In genomic region chr1:43936470-43937151, GRCh38 we compare ENCODE assay signal across 2 cellular contexts.
TF ChIP-seq lines count a peak whose summit lies in the region.

No MANE protein-coding gene starts in this region.

TF ChIP-seq in GM23338, 12 proteins besides CTCF, POLR2A, EP300 and RAD21:
- TF ChIP-seq JUNB (IDR thresholded peaks at IDR 0.05; ENCODE audit: unreplicated experiment) (no peak), NANOG (IDR thresholded peaks at IDR 0.05; ENCODE audit: borderline replicate concordance) (no peak), REST (IDR thresholded peaks at IDR 0.05; ENCODE audit: unreplicated experiment) (no peak), EZH2phosphoT487 (IDR thresholded peaks at IDR 0.05; ENCODE audit: unreplicated experiment) (no peak), POLR2AphosphoS5 (IDR thresholded peaks at IDR 0.05; ENCODE audit: low read depth) (no peak), STAT1 (IDR thresholded peaks at IDR 0.05; ENCODE audit: unreplicated experiment) (no peak), ZNF331 (CRISPR knock-in tag; IDR thresholded peaks at IDR 0.05; ENCODE audit: low read depth) (no peak), ZNF462 (CRISPR knock-in tag; IDR thresholded peaks at IDR 0.05) (no peak), CREB1 (CRISPR knock-in tag; IDR thresholded peaks at IDR 0.05; ENCODE audit: low read depth) (no peak), ZNF114 (CRISPR knock-in tag; IDR thresholded peaks at IDR 0.05) (no peak), EZH2 (IDR thresholded peaks at IDR 0.05; ENCODE audit: low read depth, unreplicated experiment) (no peak), ETS1 (IDR thresholded peaks at IDR 0.05) (no peak)

TF ChIP-seq in HepG2, 621 proteins besides CTCF, POLR2A, EP300 and RAD21 (continues in another document):
- TF ChIP-seq ISL2 (CRISPR knock-in tag; IDR thresholded peaks at IDR 0.05) (no peak), ZNF143 (CRISPR knock-in tag; IDR thresholded peaks at IDR 0.05) (0 out of 2 replicates have a peak, but pooled peaks have one; percentile 16), ZNF563 (CRISPR knock-in tag; IDR thresholded peaks at IDR 0.05) (peak; percentile 55; the same call in 1 of the 2 replicates), ZNF619 (CRISPR knock-in tag; IDR thresholded peaks at IDR 0.05) (0 out of 2 replicates have a peak, but pooled peaks have one; percentile 41), ZNF567 (CRISPR knock-in tag; IDR thresholded peaks at IDR 0.05; ENCODE audit: borderline replicate concordance) (0 out of 2 replicates have a peak, but pooled peaks have one; percentile 52), HNF1B (CRISPR knock-in tag; IDR thresholded peaks at IDR 0.05) (0 out of 2 replicates have a peak, but pooled peaks have one; percentile 45), ZNF501 (CRISPR knock-in tag; IDR thresholded peaks at IDR 0.05) (0 out of 2 replicates have a peak, but pooled peaks have one; percentile 27), E2F1 (CRISPR knock-in tag; IDR thresholded peaks at IDR 0.05) (peak; percentile 50; the same call in 1 of the 2 replicates), HOXA5 (CRISPR knock-in tag; IDR thresholded peaks at IDR 0.05) (0 out of 2 replicates have a peak, but pooled peaks have one; percentile 19), ZNF816 (CRISPR knock-in tag; IDR thresholded peaks at IDR 0.05; ENCODE audit: borderline replicate concordance) (no peak), ELF4 (CRISPR knock-in tag; IDR thresholded peaks at IDR 0.05; ENCODE audit: borderline replicate concordance) (no peak), PHF8 (CRISPR knock-in tag; IDR thresholded peaks at IDR 0.05) (peak; percentile 60; the same call in 1 of the 2 replicates), RFXAP (CRISPR knock-in tag; IDR thresholded peaks at IDR 0.05; ENCODE audit: borderline replicate concordance) (0 out of 2 replicates have a peak, but pooled peaks have one; percentile 36), ZNF446 (CRISPR knock-in tag; IDR thresholded peaks at IDR 0.05) (0 out of 2 replicates have a peak, but pooled peaks have one; percentile 42), ZNF891 (CRISPR knock-in tag; IDR thresholded peaks at IDR 0.05) (peak; percentile 85), CC2D1A (CRISPR knock-in tag; IDR thresholded peaks at IDR 0.05) (no peak), ZNF768 (CRISPR knock-in tag; IDR thresholded peaks at IDR 0.05) (peak; percentile 42; the same call in 1 of the 2 replicates), ZNF878 (CRISPR knock-in tag; IDR thresholded peaks at IDR 0.05) (no peak), SRSF1 (optimal IDR thresholded peaks at IDR 0.05; ENCODE audit: low read depth, low read length) (no peak), KDM1A (CRISPR knock-in tag; IDR thresholded peaks at IDR 0.05) (0 out of 2 replicates have a peak, but pooled peaks have one; percentile 14), ZBTB25 (CRISPR knock-in tag; IDR thresholded peaks at IDR 0.05) (no peak), YY1 (IDR thresholded peaks at IDR 0.05; ENCODE audit: insufficient read depth, insufficient replicate concordance, low read depth, low read length) (peak; percentile 3), ZNF629 (CRISPR knock-in tag; conservative IDR thresholded peaks at IDR 0.05) (0 out of 2 replicates have a peak, but pooled peaks have one; percentile 19), TEAD2 (CRISPR knock-in tag; IDR thresholded peaks at IDR 0.05) (no peak), KDM4B (CRISPR knock-in tag; IDR thresholded peaks at IDR 0.05) (0 out of 2 replicates have a peak, but pooled peaks have one; percentile 24), ZNF224 (CRISPR knock-in tag; IDR thresholded peaks at IDR 0.05) (peak; percentile 87), HOXA7 (CRISPR knock-in tag; IDR thresholded peaks at IDR 0.05) (no peak), THAP11 (CRISPR knock-in tag; IDR thresholded peaks at IDR 0.05) (peak; percentile 48; the same call in 1 of the 2 replicates), ATF4 (CRISPR knock-in tag; IDR thresholded peaks at IDR 0.05) (0 out of 4 replicates have a peak, but pooled peaks of 1 of the 2 experiments have one; percentile 16), ZFP37 (CRISPR knock-in tag; IDR thresholded peaks at IDR 0.05; ENCODE audit: borderline replicate concordance) (no peak), ZNF687 (CRISPR knock-in tag; IDR thresholded peaks at IDR 0.05) (peak; percentile 88), IRF2 (CRISPR knock-in tag; IDR thresholded peaks at IDR 0.05) (0 out of 2 replicates have a peak, but pooled peaks have one; percentile 26), ZBTB7A (CRISPR knock-in tag; IDR thresholded peaks at IDR 0.05) (0 out of 2 replicates have a peak, but pooled peaks have one; percentile 34)
- TF ChIP-seq, protein P1, sequence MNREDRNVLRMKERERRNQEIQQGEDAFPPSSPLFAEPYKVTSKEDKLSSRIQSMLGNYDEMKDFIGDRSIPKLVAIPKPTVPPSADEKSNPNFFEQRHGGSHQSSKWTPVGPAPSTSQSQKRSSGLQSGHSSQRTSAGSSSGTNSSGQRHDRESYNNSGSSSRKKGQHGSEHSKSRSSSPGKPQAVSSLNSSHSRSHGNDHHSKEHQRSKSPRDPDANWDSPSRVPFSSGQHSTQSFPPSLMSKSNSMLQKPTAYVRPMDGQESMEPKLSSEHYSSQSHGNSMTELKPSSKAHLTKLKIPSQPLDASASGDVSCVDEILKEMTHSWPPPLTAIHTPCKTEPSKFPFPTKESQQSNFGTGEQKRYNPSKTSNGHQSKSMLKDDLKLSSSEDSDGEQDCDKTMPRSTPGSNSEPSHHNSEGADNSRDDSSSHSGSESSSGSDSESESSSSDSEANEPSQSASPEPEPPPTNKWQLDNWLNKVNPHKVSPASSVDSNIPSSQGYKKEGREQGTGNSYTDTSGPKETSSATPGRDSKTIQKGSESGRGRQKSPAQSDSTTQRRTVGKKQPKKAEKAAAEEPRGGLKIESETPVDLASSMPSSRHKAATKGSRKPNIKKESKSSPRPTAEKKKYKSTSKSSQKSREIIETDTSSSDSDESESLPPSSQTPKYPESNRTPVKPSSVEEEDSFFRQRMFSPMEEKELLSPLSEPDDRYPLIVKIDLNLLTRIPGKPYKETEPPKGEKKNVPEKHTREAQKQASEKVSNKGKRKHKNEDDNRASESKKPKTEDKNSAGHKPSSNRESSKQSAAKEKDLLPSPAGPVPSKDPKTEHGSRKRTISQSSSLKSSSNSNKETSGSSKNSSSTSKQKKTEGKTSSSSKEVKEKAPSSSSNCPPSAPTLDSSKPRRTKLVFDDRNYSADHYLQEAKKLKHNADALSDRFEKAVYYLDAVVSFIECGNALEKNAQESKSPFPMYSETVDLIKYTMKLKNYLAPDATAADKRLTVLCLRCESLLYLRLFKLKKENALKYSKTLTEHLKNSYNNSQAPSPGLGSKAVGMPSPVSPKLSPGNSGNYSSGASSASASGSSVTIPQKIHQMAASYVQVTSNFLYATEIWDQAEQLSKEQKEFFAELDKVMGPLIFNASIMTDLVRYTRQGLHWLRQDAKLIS (CRISPR knock-in tag; IDR thresholded peaks at IDR 0.05) = no peak
- TF ChIP-seq, protein P2, sequence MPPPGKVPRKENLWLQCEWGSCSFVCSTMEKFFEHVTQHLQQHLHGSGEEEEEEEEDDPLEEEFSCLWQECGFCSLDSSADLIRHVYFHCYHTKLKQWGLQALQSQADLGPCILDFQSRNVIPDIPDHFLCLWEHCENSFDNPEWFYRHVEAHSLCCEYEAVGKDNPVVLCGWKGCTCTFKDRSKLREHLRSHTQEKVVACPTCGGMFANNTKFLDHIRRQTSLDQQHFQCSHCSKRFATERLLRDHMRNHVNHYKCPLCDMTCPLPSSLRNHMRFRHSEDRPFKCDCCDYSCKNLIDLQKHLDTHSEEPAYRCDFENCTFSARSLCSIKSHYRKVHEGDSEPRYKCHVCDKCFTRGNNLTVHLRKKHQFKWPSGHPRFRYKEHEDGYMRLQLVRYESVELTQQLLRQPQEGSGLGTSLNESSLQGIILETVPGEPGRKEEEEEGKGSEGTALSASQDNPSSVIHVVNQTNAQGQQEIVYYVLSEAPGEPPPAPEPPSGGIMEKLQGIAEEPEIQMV (CRISPR knock-in tag; IDR thresholded peaks at IDR 0.05; ENCODE audit: low read depth) = peak; percentile 28; the same call in 1 of the 2 replicates
- TF ChIP-seq, protein P3, sequence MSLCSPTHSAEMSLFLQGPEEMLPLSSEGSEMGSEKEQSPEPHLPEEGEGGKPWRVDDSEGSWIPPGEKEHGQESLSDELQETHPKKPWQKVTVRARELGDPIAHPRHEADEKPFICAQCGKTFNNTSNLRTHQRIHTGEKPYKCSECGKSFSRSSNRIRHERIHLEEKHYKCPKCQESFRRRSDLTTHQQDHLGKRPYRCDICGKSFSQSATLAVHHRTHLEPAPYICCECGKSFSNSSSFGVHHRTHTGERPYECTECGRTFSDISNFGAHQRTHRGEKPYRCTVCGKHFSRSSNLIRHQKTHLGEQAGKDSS (CRISPR knock-in tag; IDR thresholded peaks at IDR 0.05; ENCODE audit: borderline replicate concordance, low read depth) = 0 out of 2 replicates have a peak, but pooled peaks have one; percentile 23
- TF ChIP-seq, protein P4, sequence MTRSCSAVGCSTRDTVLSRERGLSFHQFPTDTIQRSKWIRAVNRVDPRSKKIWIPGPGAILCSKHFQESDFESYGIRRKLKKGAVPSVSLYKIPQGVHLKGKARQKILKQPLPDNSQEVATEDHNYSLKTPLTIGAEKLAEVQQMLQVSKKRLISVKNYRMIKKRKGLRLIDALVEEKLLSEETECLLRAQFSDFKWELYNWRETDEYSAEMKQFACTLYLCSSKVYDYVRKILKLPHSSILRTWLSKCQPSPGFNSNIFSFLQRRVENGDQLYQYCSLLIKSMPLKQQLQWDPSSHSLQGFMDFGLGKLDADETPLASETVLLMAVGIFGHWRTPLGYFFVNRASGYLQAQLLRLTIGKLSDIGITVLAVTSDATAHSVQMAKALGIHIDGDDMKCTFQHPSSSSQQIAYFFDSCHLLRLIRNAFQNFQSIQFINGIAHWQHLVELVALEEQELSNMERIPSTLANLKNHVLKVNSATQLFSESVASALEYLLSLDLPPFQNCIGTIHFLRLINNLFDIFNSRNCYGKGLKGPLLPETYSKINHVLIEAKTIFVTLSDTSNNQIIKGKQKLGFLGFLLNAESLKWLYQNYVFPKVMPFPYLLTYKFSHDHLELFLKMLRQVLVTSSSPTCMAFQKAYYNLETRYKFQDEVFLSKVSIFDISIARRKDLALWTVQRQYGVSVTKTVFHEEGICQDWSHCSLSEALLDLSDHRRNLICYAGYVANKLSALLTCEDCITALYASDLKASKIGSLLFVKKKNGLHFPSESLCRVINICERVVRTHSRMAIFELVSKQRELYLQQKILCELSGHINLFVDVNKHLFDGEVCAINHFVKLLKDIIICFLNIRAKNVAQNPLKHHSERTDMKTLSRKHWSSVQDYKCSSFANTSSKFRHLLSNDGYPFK (CRISPR knock-in tag; IDR thresholded peaks at IDR 0.05; ENCODE audit: borderline replicate concordance) = no peak
